ENCODE assay signal across 9 cellular contexts in the genomic region with DNA sequence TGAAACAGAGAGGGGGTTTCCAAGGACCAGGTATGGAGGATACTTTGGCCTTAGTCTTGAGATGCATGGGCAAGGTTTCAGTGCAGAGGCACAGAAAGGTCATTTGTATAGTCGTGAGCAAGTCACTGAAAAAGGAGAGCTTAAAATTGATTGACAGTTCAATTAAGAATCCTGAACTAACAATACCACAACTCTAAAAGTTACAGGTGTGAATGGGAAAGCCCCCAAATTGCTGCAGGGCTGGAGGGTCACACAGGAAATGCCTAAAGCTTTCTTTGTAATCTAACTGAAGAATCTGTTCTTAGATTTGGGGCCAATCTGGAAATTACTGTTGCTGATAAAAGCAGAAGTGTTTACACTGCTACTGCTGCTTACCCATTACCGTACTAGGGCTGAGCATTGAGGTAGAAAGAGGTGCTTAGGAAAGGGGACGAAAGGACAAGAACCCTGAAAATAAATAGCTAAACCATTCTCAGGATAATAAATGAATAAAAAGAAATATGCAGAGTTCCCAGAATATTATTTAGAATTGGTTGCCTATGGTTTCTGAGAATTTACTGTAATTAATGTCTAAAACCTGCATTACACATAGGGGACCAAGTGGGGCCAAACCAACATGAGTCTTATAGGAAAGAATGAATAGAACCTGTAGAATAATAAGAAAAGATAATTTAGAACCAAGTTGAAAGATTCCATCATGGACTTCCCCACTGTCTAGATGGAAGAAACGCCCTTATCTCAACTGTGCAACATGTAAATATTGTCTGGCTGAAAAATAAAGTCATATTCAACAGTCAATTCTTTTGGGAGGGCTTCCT.
A peak's percentile ranks its signal among the peaks of the same experiment; 100 is the strongest.
DNase-seq lines count a peak whose midpoint lies in the region; ATAC-seq lines count a peak whose summit lies in the region.
"Had no signal": no experiment of that assay in that cellular context is flagged by ENCODE, and none has a peak within 500 bp of the region (broad histone marks: within the 10 kb centered on the region; RNA-seq: fewer than 3 reads in every experiment).

No MANE protein-coding gene starts in this region.

- peak overlapping the region; percentile 68 for H3K27ac Mint-ChIP-seq in activated naive CD8-positive, alpha-beta T cell

- peaks cover 23% of the 10 kb centered on the region for H3K4me1 Mint-ChIP-seq in activated naive CD8-positive, alpha-beta T cell (ENCODE audit: low read depth)

- peaks cover 3% of the 10 kb centered on the region for H3K36me3 Mint-ChIP-seq in activated naive CD8-positive, alpha-beta T cell

- ATAC-seq in GM18517 (IDR thresholded peaks at IDR 0.05; ENCODE audit: unreplicated experiment) (peak; percentile 97), GM21381 (IDR thresholded peaks at IDR 0.05; ENCODE audit: unreplicated experiment) (peak; percentile 84), HG03064 (IDR thresholded peaks at IDR 0.05; ENCODE audit: low read depth, unreplicated experiment) (peak; percentile 81), Right ventricle myocardium superior (ENCODE audit: poor library complexity) (no peak)

- H3K9me3 Mint-ChIP-seq in activated naive CD8-positive, alpha-beta T cell (ENCODE audit: low read depth), result peaks cover 4% of the 10 kb centered on the region

- no peak overlapping the region for H3K4me3 Mint-ChIP-seq in activated naive CD8-positive, alpha-beta T cell

- no peaks in the 10 kb centered on the region for H3K27me3 Mint-ChIP-seq in activated naive CD8-positive, alpha-beta T cell

- intact Hi-C loops in Right ventricle myocardium superior (cut with DNase I), result no loop called here

- DNase-seq in NOMO-1 treated with dmso at 0.1 percent for 144 hours (lab: John Stamatoyannopoulos, UW; ENCODE audit: unreplicated experiment) (no peak), NCI-H2171 treated with DMSO at 0.1 percent for 48 hours (lab: John Stamatoyannopoulos, UW) (no peak), nucleus accumbens (lab: John Stamatoyannopoulos, UW) (no peak), Right ventricle myocardium superior (no peak)
- DNase-seq: stimulated activated CD4-positive, alpha-beta T cell treated with anti-CD3 and anti-CD28 coated beads, Interleukin-4, amount 100 ng/mL, for 24 hours had no signal
